In genomic region chr10:63713191-63714144, GRCh38 we compare ENCODE assay signal across 8 cellular contexts.
DNase-seq lines count a peak whose midpoint lies in the region; ATAC-seq and TF ChIP-seq lines count a peak whose summit lies in the region.

No MANE protein-coding gene starts in this region.

- H3K14ac ChIP-seq in mesenchymal stem cell (ENCODE audit: low read length in 2 of 2), result no peak overlapping the region

- no peaks in the 10 kb centered on the region for H3K36me3 ChIP-seq in BLaER1 treated with 17β-estradiol and CSF1 and Interleukin-3, amounts not matched to agents 10 nM and 100 nM
- H3K36me3 ChIP-seq in mesenchymal stem cell (ENCODE audit: control insufficient read depth in 1 of 2, insufficient read depth in 2 of 2, low read depth in 1 of 2, low read length in 2 of 2), result no peaks in the 10 kb centered on the region

- no peak overlapping the region for H2BK120ac ChIP-seq in mesenchymal stem cell (ENCODE audit: low read depth, low read length)

- H3K4ac ChIP-seq in mesenchymal stem cell (ENCODE audit: low read depth in 1 of 2, low read length in 2 of 2), result peak overlapping the region; percentile 54 to 98

- DNase-seq in NCI-H2081 treated with DMSO at 0.1 percent for 48 hours (lab: John Stamatoyannopoulos, UW), result peak; percentile 27
- no peak for DNase-seq in coronary artery (ENCODE audit: low spot score)
- peak; percentile 88 for DNase-seq in mesenchymal stem cell
- no peak for DNase-seq in activated effector memory CD4-positive, alpha-beta T cell treated with anti-CD3 and anti-CD28 coated beads, Interleukin-2, amount 50 U/mL, for 16 hours
- no peak for DNase-seq in stimulated activated naive CD8-positive, alpha-beta T cell treated with anti-CD3 and anti-CD28 coated beads, Interleukin-15, Interleukin-2, amounts not matched to agents 100 U/mL and 50 U/mL, for 24 hours
- DNase-seq in stimulated activated naive CD4-positive, alpha-beta T cell (lab: John Stamatoyannopoulos, UW), result no peak
- DNase-seq in stimulated activated CD4-positive, alpha-beta T cell treated with anti-CD3 and anti-CD28 coated beads, Interleukin-2, amount 100 ng/mL, for 48 hours, result no peak

- peak overlapping the region in 8 of 10 experiments; percentile 4 to 39 (median 28); a peak in 10 of 20 replicates for H3K4me3 ChIP-seq in BLaER1 treated with 17β-estradiol and CSF1 and Interleukin-3, amounts not matched to agents 10 nM and 100 nM
- H3K4me3 ChIP-seq in coronary artery (no peak overlapping the region), mesenchymal stem cell (ENCODE audit: insufficient read depth in 1 of 2, low read depth in 1 of 2, low read length in 2 of 2) (peak overlapping the region in 1 of 2 experiments; percentile 63)

- H2AFZ ChIP-seq in mesenchymal stem cell (ENCODE audit: low read depth, low read length), result no peak overlapping the region

- H3K4me2 ChIP-seq in BLaER1 treated with 17β-estradiol and CSF1 and Interleukin-3, amounts not matched to agents 10 nM and 100 nM, result peak overlapping the region; percentile 71 to 90 (median 82)
- H3K4me2 ChIP-seq in mesenchymal stem cell (ENCODE audit: low read length, poor library complexity, severe bottlenecking), result peak overlapping the region; percentile 44

- peak overlapping the region; percentile 40 to 91 for H2BK12ac ChIP-seq in mesenchymal stem cell (ENCODE audit: low read length in 2 of 2)

- H2BK15ac ChIP-seq in mesenchymal stem cell (ENCODE audit: low read depth, poor library complexity, severe bottlenecking), result no peak overlapping the region

- H3K9me3 ChIP-seq in BLaER1 treated with 17β-estradiol and CSF1 and Interleukin-3, amounts not matched to agents 10 nM and 100 nM (replicated peaks in 1 of 11), result peaks cover 0 to 5% (median 0%) of the 10 kb centered on the region in 11 experiments; a peak in 2 of 22 replicates
- H3K9me3 ChIP-seq in mesenchymal stem cell (ENCODE audit: control insufficient read depth, low read length), result no peaks in the 10 kb centered on the region

- H3K9ac ChIP-seq in BLaER1 treated with 17β-estradiol and CSF1 and Interleukin-3, amounts not matched to agents 10 nM and 100 nM, result peak overlapping the region in 10 of 11 experiments; percentile 4 to 64 (median 56); a peak in 19 of 22 replicates
- peak overlapping the region; percentile 53 for H3K9ac ChIP-seq in mesenchymal stem cell (ENCODE audit: low read length)

- peaks cover 65 to 79% (median 73%) of the 10 kb centered on the region in 10 experiments for H3K4me1 ChIP-seq in BLaER1 treated with 17β-estradiol and CSF1 and Interleukin-3, amounts not matched to agents 10 nM and 100 nM
- peaks cover 22% of the 10 kb centered on the region for H3K4me1 ChIP-seq in mesenchymal stem cell (ENCODE audit: control insufficient read depth, insufficient read depth, low read depth, low read length)

- peak overlapping the region; percentile 67 to 97 for H3K18ac ChIP-seq in mesenchymal stem cell (ENCODE audit: low read depth in 1 of 2, low read length in 2 of 2)

- H4K8ac ChIP-seq in mesenchymal stem cell (ENCODE audit: low read length), result peak overlapping the region; percentile 84

- H2AK5ac ChIP-seq in mesenchymal stem cell (ENCODE audit: low read length, severe bottlenecking), result peak overlapping the region; percentile 71

- no peak overlapping the region for H3K23ac ChIP-seq in mesenchymal stem cell (ENCODE audit: low read length in 2 of 2)

- H3K79me1 ChIP-seq in mesenchymal stem cell (replicated peaks; ENCODE audit: low read length, poor library complexity, severe bottlenecking), result no peaks in the 10 kb centered on the region

- TF ChIP-seq CTCF in coronary artery (IDR thresholded peaks at IDR 0.05), result no peak

- no peaks in the 10 kb centered on the region for H4K20me1 ChIP-seq in BLaER1 treated with 17β-estradiol and CSF1 and Interleukin-3, amounts not matched to agents 10 nM and 100 nM

- ATAC-seq in stimulated activated naive CD8-positive, alpha-beta T cell treated with anti-CD3 and anti-CD28 coated beads, Interleukin-15, Interleukin-2, amounts not matched to agents 100 U/mL and 50 U/mL, for 24 hours, result no peak

- no peaks in the 10 kb centered on the region for H3K27me3 ChIP-seq in BLaER1 treated with 17β-estradiol and CSF1 and Interleukin-3, amounts not matched to agents 10 nM and 100 nM
- no peaks in the 10 kb centered on the region for H3K27me3 ChIP-seq in mesenchymal stem cell (ENCODE audit: control insufficient read depth in 1 of 2, insufficient read depth in 1 of 2, low read length in 2 of 2)

- peak overlapping the region; percentile 77 for H4K91ac ChIP-seq in mesenchymal stem cell (ENCODE audit: low read length)

- no peak overlapping the region for H2BK5ac ChIP-seq in mesenchymal stem cell (ENCODE audit: low read depth, low read length, poor library complexity, severe bottlenecking)

- peak overlapping the region in 10 of 11 experiments; percentile 6 to 78 (median 62); a peak in 18 of 22 replicates for H3K27ac ChIP-seq in BLaER1 treated with 17β-estradiol and CSF1 and Interleukin-3, amounts not matched to agents 10 nM and 100 nM
- peak overlapping the region; percentile 85 to 90 for H3K27ac ChIP-seq in coronary artery
- peak overlapping the region; percentile 63 for H3K27ac ChIP-seq in mesenchymal stem cell (ENCODE audit: low read length, poor library complexity, severe bottlenecking)

- 9% methylated on average over 7 of the region's 7 CpGs for WGBS in mesenchymal stem cell

Comparison
In these comparisons a context has a peak if more than half of its experiments do, and no peak if none do; other contexts are left out.
1. DNase-seq: peak in NCI-H2081 treated with DMSO at 0.1 percent for 48 hours (single experiment) and mesenchymal stem cell (single experiment); none in coronary artery (single experiment), activated effector memory CD4-positive, alpha-beta T cell treated with anti-CD3 and anti-CD28 coated beads, Interleukin-2, amount 50 U/mL, for 16 hours (single experiment), stimulated activated naive CD8-positive, alpha-beta T cell treated with anti-CD3 and anti-CD28 coated beads, Interleukin-15, Interleukin-2, amounts not matched to agents 100 U/mL and 50 U/mL, for 24 hours (single experiment), stimulated activated naive CD4-positive, alpha-beta T cell (0 of 6) and stimulated activated CD4-positive, alpha-beta T cell treated with anti-CD3 and anti-CD28 coated beads, Interleukin-2, amount 100 ng/mL, for 48 hours (0 of 2).
2. Peak in every context shown above with its lines, with median percentiles within 50 percentile points of each other: H3K27ac ChIP-seq.